Comparison of ENCODE assay signal across 8 cellular contexts in genomic region chr17:47895856-47896671, GRCh38. TPM values are rescaled to one million over a fixed set of nuclear protein-coding genes. Genes with fewer than 3 reads are reported as not detected.
DNase-seq lines count a peak whose midpoint lies in the region; ATAC-seq and TF ChIP-seq lines count a peak whose summit lies in the region.

Gene SP2, plus strand, starts transcription at chr17:47896236. Its CDS starts 51 bp downstream, at chr17:47896287.

- POLR2A ChIA-PET in AG04450 (lab: Yijun Ruan, JAX): interaction anchor here (0.5 to 1.7 kb wide), 18 partner anchors 9 to 202 kb away, joined by 3 to 12 read pairs (median 4); partner anchors contain the start of genes CDK5RAP3, LRRC46, MRPL10 and SCRN2
- POLR2A ChIA-PET in WTC11 (lab: Charles Lee): interaction anchor here (0.6 to 1.8 kb wide), 12 partner anchors 9 to 220 kb away, joined by 3 to 15 read pairs (median 4); partner anchors contain the start of genes NFE2L1, SCRN2 and SP6

- H3K36me3 Mint-ChIP-seq in WTC11: no peaks in the 10 kb centered on the region

- no peaks in the 10 kb centered on the region for H3K36me3 ChIP-seq in smooth muscle cell (ENCODE audit: low read depth)

- H3K4me3 Mint-ChIP-seq in WTC11: peak within 1 kb of the TSS; percentile 97

- H3K4me1 Mint-ChIP-seq in WTC11: peaks cover 37% of the 10 kb centered on the region

- H3K27me3 ChIP-seq in AG04450 (ENCODE audit: control insufficient read depth, insufficient read depth, low read length): no peaks in the 10 kb centered on the region
- no peaks in the 10 kb centered on the region for H3K27me3 ChIP-seq in smooth muscle cell (ENCODE audit: low read depth)

- H3F3A ChIP-seq in smooth muscle cell (ENCODE audit: low read depth): no peaks in the 10 kb centered on the region

- WGBS in smooth muscle cell (ENCODE audit: low lambda C conversion rate): under 1% methylated on average over 41 of the region's 70 CpGs

- peak; percentile 100 for DNase-seq in AG04450 (ENCODE audit: low read depth, low spot score)
- peak; percentile 100 for DNase-seq in NCI-H226
- peak; percentile 99 for DNase-seq in WTC11 (ENCODE audit: low spot score)
- DNase-seq in cardiac fibroblast (ENCODE audit: low read depth in 2 of 2): peak; percentile 100
- peak; percentile 99 for DNase-seq in iPS-NIHi7 (ENCODE audit: extremely low spot score)
- DNase-seq in smooth muscle cell (lab: John Stamatoyannopoulos, UW; ENCODE audit: unreplicated experiment): peak; percentile 100

- no peaks in the 10 kb centered on the region for H4K20me1 ChIP-seq in smooth muscle cell (ENCODE audit: low read depth)

- H3K9ac ChIP-seq in smooth muscle cell (ENCODE audit: low read depth): peak within 1 kb of the TSS; percentile 99

- H3K9me3 ChIP-seq in AG04450 (ENCODE audit: control insufficient read depth, insufficient read depth, low read length): no peaks in the 10 kb centered on the region
- H3K9me3 ChIP-seq in smooth muscle cell (replicated peaks; ENCODE audit: low read depth): no peaks in the 10 kb centered on the region

- H2AFZ ChIP-seq in smooth muscle cell (ENCODE audit: low read depth): peak within 1 kb of the TSS; percentile 84

- TF ChIP-seq CTCF in AG04450 (IDR thresholded peaks at IDR 0.05; ENCODE audit: low read depth, low read length): no peak
- TF ChIP-seq CTCF in WTC11 (IDR thresholded peaks at IDR 0.05): no peak
- TF ChIP-seq CTCF in cardiac fibroblast (IDR thresholded peaks at IDR 0.05; ENCODE audit: low read depth, low read length): no peak
- TF ChIP-seq CTCF in smooth muscle cell (IDR thresholded peaks at IDR 0.05; ENCODE audit: borderline replicate concordance, insufficient read depth, poor library complexity, severe bottlenecking): no peak

- H3K27me3 Mint-ChIP-seq in WTC11 (ENCODE audit: low read depth): no peaks in the 10 kb centered on the region

- peak within 1 kb of the TSS; percentile 99 for H3K4me2 ChIP-seq in smooth muscle cell

- H3K27ac ChIP-seq in AG04450 (ENCODE audit: low read depth, low read length) (peak within 1 kb of the TSS; percentile 87), smooth muscle cell (ENCODE audit: low read depth) (peak within 1 kb of the TSS; percentile 98)

- CTCF ChIA-PET in AG04450 (lab: Charles Lee): interaction anchor here (0.7 to 15.7 kb wide), 4 partner anchors 51 to 75 kb away, joined by 3 to 502 read pairs (median 4); partner anchors contain the start of genes CDK5RAP3 and SCRN2
- CTCF ChIA-PET in WTC11 (lab: Charles Lee): interaction anchor here (0.6 to 18.5 kb wide), 23 partner anchors 11 to 204 kb away, joined by 3 to 1122 read pairs (median 5); partner anchors contain the start of genes CDK5RAP3, LRRC46, MRPL10 and OSBPL7

- H3K4me3 ChIP-seq in AG04450 (ENCODE audit: low read depth, low read length) (peak within 1 kb of the TSS; percentile 95), cardiac fibroblast (replicated peaks in 1 of 2; ENCODE audit: low read depth in 2 of 2, low read length in 2 of 2) (peak within 1 kb of the TSS; percentile 86 to 98), smooth muscle cell (peak within 1 kb of the TSS; percentile 98)

- H3K9me3 Mint-ChIP-seq in WTC11: no peaks in the 10 kb centered on the region

- peak; percentile 88 for ATAC-seq in GM18909 (IDR thresholded peaks at IDR 0.05; ENCODE audit: poor library complexity, unreplicated experiment)
- peak; percentile 91 for ATAC-seq in HG03175 (IDR thresholded peaks at IDR 0.05; ENCODE audit: unreplicated experiment)
- peak; percentile 95 for ATAC-seq in WTC11

- peak within 1 kb of the TSS; percentile 96 for H3K27ac Mint-ChIP-seq in WTC11

- H3K4me1 ChIP-seq in smooth muscle cell (ENCODE audit: low read depth): peaks cover 18% of the 10 kb centered on the region

- H3K79me2 ChIP-seq in smooth muscle cell (ENCODE audit: low read depth): peaks cover 13% of the 10 kb centered on the region

TF ChIP-seq in WTC11, 78 proteins besides CTCF, POLR2A, EP300 and RAD21 (continues in another document):
- TF ChIP-seq TEAD1 (CRISPR knock-in tag; IDR thresholded peaks at IDR 0.05) (no peak), ERG (CRISPR knock-in tag; IDR thresholded peaks at IDR 0.05) (no peak), ATF1 (CRISPR knock-in tag; IDR thresholded peaks at IDR 0.05) (no peak), SMAD3 (CRISPR knock-in tag; IDR thresholded peaks at IDR 0.05; ENCODE audit: borderline replicate concordance) (no peak), ZNF532 (CRISPR knock-in tag; IDR thresholded peaks at IDR 0.05; ENCODE audit: borderline replicate concordance) (no peak), GTF2I (CRISPR knock-in tag; conservative IDR thresholded peaks at IDR 0.05) (no peak), E2F1 (CRISPR knock-in tag; IDR thresholded peaks at IDR 0.05) (no peak), JUN (CRISPR knock-in tag; IDR thresholded peaks at IDR 0.05) (no peak), ESRRA (CRISPR knock-in tag; IDR thresholded peaks at IDR 0.05; ENCODE audit: borderline replicate concordance) (no peak), GRHL2 (CRISPR knock-in tag; IDR thresholded peaks at IDR 0.05; ENCODE audit: insufficient replicate concordance, severe bottlenecking) (no peak), TEAD4 (CRISPR knock-in tag; IDR thresholded peaks at IDR 0.05) (no peak), NFATC4 (CRISPR knock-in tag; IDR thresholded peaks at IDR 0.05) (no peak), SMAD4 (CRISPR knock-in tag; IDR thresholded peaks at IDR 0.05) (no peak), ZNF423 (CRISPR knock-in tag; IDR thresholded peaks at IDR 0.05) (no peak), JAZF1 (CRISPR knock-in tag; IDR thresholded peaks at IDR 0.05) (no peak), NR3C1 (CRISPR knock-in tag; conservative IDR thresholded peaks at IDR 0.05; ENCODE audit: low read depth) (no peak), ZNF263 (CRISPR knock-in tag; IDR thresholded peaks at IDR 0.05; ENCODE audit: low read depth) (0 out of 2 replicates have a peak, but pooled peaks have one; percentile 19), ZNF138 (CRISPR knock-in tag; conservative IDR thresholded peaks at IDR 0.05) (no peak)

RNA-seq across cellular contexts. Expression of gene SP2, which starts in this region (rescaled TPM):
- polyA plus RNA-seq in AG04450 (2011; rRNA removed) (2.7 and 3.9 TPM in 2 replicates), smooth muscle cell (9.0 and 9.4 TPM in 2 replicates)
- 2.3 and 3.0 TPM in 2 replicates for polyA minus RNA-seq in AG04450 (2011; rRNA and poly(A)+ RNA removed)
- total RNA-seq in WTC11 (2021) (9.9 to 11.5 TPM (median 10.7 TPM) in 3 replicates), smooth muscle cell (2.4 and 4.7 TPM in 2 replicates)

Comparison
In these comparisons a context has a peak if more than half of its experiments do, and no peak if none do; other contexts are left out.
1. Peak in every context shown above with its lines: DNase-seq, ATAC-seq, H3K4me3 ChIP-seq and H3K27ac ChIP-seq.